8 cellular contexts compared by ENCODE assay signal in genomic region chr20:13325033-13325432, GRCh38.
DNase-seq lines count a peak whose midpoint lies in the region; ATAC-seq, FAIRE-seq and TF ChIP-seq lines count a peak whose summit lies in the region.

No MANE protein-coding gene starts in this region.

- peaks cover 3 to 8% (median 5%) of the 10 kb centered on the region in 3 donors for H3K27me3 Mint-ChIP-seq in CD14-positive monocyte (ENCODE audit: low read depth in 3 of 3)

- H3K4me3 Mint-ChIP-seq in CD14-positive monocyte: no peak overlapping the region

- TF ChIP-seq CTCF in A549 (IDR thresholded peaks at IDR 0.05) (peak; percentile 74), GM13977 (IDR thresholded peaks at IDR 0.05; ENCODE audit: extremely low read depth, insufficient read depth, missing control alignments) (peak; percentile 62), RWPE1 (conservative IDR thresholded peaks at IDR 0.05; ENCODE audit: low read depth) (peak; percentile 44), hepatocyte (IDR thresholded peaks at IDR 0.05; ENCODE audit: poor library complexity) (peak; percentile 45), CD14-positive monocyte (IDR thresholded peaks at IDR 0.05) (no peak)

- H3K27ac ChIP-seq in A549: peak overlapping the region; percentile 28 to 42; a peak in 4 of 6 replicates
- H3K27ac ChIP-seq in RWPE1: no peak overlapping the region
- H3K27ac ChIP-seq in hepatocyte: no peak overlapping the region

- POLR2A ChIA-PET in A549 (lab: Yijun Ruan, JAX) (no interaction called here), RWPE1 (lab: Yijun Ruan, JAX; ENCODE audit: low non-redundant PET) (no interaction called here)

- peaks cover 11% of the 10 kb centered on the region; the same call in 2 of the 3 replicates for H3K9me3 ChIP-seq in A549
- H3K9me3 ChIP-seq in hepatocyte (ENCODE audit: low read depth): no peaks in the 10 kb centered on the region

- no peak overlapping the region for H3K27ac Mint-ChIP-seq in CD14-positive monocyte

- DNase-seq in A549 (ENCODE audit: low read depth in 1 of 2, low spot score in 1 of 2) (peak; percentile 33 to 75), GM13977 (ENCODE audit: low spot score) (no peak), RWPE1 (ENCODE audit: low spot score) (no peak), hepatocyte (ENCODE audit: low spot score) (peak; percentile 39), posterior vena cava (ENCODE audit: low spot score) (no peak), cortex of kidney (lab: John Stamatoyannopoulos, UW) (no peak), CD14-positive monocyte (ENCODE audit: low spot score) (no peak)
- DNase-seq in stimulated activated CD4-positive, alpha-beta T cell treated with anti-CD3 and anti-CD28 coated beads, Interleukin-12 subunit alpha, Interleukin-12 subunit beta, amount 100 ng/mL, for 4 hours: no peak

- H2AFZ ChIP-seq in hepatocyte: no peak overlapping the region

- peak; percentile 91 to 94 for TF ChIP-seq RAD21 in A549 (conservative IDR thresholded peaks at IDR 0.05 in 1 of 2, IDR thresholded peaks at IDR 0.05 in 1 of 2)

- no peaks in the 10 kb centered on the region for H3K36me3 Mint-ChIP-seq in CD14-positive monocyte

- no peaks in the 10 kb centered on the region for H3K4me1 Mint-ChIP-seq in CD14-positive monocyte

- no peaks in the 10 kb centered on the region for H3K79me2 ChIP-seq in hepatocyte

- H3K4me3 ChIP-seq in A549: no peak overlapping the region
- no peak overlapping the region for H3K4me3 ChIP-seq in hepatocyte

- WGBS in A549 (ENCODE audit: missing lambda C conversion rate): 42% methylated on average over 8 of the region's 8 CpGs
- WGBS in hepatocyte (ENCODE audit: low lambda C conversion rate, missing lambda C conversion rate): 34% methylated on average over 8 of the region's 8 CpGs

- H3K9me3 Mint-ChIP-seq in CD14-positive monocyte: peaks cover 0 to 2% (median 0%) of the 10 kb centered on the region in 7 donors

- H3K4me2 ChIP-seq in A549 (no peak overlapping the region), hepatocyte (no peak overlapping the region)

- TF ChIP-seq POLR2A in A549 (IDR thresholded peaks at IDR 0.05; ENCODE audit: low read length): no peak

- H3K9me2 ChIP-seq in hepatocyte (replicated peaks; ENCODE audit: insufficient read depth): no peaks in the 10 kb centered on the region

- in situ Hi-C loops in GM13977 (cut with MboI; ENCODE audit: low pct_unique_long_range_greater_than_20kb, low sequenced_read_pairs, unreplicated experiment): no loop called here

- no peaks in the 10 kb centered on the region for H3K27me3 ChIP-seq in hepatocyte

- H3K4me1 ChIP-seq in A549 (peaks cover 12% of the 10 kb centered on the region), hepatocyte (ENCODE audit: insufficient read depth) (peaks cover 9% of the 10 kb centered on the region)

- intact Hi-C loops in posterior vena cava (cut with DNase I) (no loop called here), CD14-positive monocyte (cut with micrococcal nuclease) (no loop called here)

- TF ChIP-seq EP300 in A549 (IDR thresholded peaks at IDR 0.05): no peak

- no peaks in the 10 kb centered on the region for H4K20me1 ChIP-seq in hepatocyte (ENCODE audit: insufficient read depth, poor library complexity, severe bottlenecking)

- CTCF ChIA-PET in A549 (lab: Yijun Ruan, JAX) (interaction anchor here (0.6 to 6.3 kb wide), 23 partner anchors 9 to 459 kb away, joined by 3 to 98 read pairs (median 3); no protein-coding TSS in a partner anchor), RWPE1 (lab: Yijun Ruan, JAX) (interaction anchor here (0.6 to 1.2 kb wide), 7 partner anchors 10 to 475 kb away, joined by 3 to 6 read pairs (median 3); no protein-coding TSS in a partner anchor)

- peak; percentile 94 to 97 for ATAC-seq in A549

- peak; percentile 97 for FAIRE-seq in A549 (lab: Jason Lieb, UNC)

- no peaks in the 10 kb centered on the region for H3K36me3 ChIP-seq in hepatocyte (replicated peaks; ENCODE audit: insufficient read depth, low read depth)

TF ChIP-seq in A549, 52 proteins besides CTCF, POLR2A, EP300 and RAD21:
- TF ChIP-seq MAZ (IDR thresholded peaks at IDR 0.05; ENCODE audit: borderline replicate concordance, low read depth, low read length) (no peak), MAX (IDR thresholded peaks at IDR 0.05) (peak; percentile 39; the same call in 1 of the 2 replicates), SMC3 (IDR thresholded peaks at IDR 0.05) (peak; percentile 95), REST (IDR thresholded peaks at IDR 0.05) (peak; percentile 42; the same call in 1 of the 2 replicates)

Comparison
In these comparisons a context has a peak if more than half of its experiments do, and no peak if none do; other contexts are left out.
1. DNase-seq: peak in A549 (2 of 2) and hepatocyte (single experiment); none in GM13977 (single experiment), RWPE1 (single experiment), posterior vena cava (single experiment), cortex of kidney (single experiment), stimulated activated CD4-positive, alpha-beta T cell treated with anti-CD3 and anti-CD28 coated beads, Interleukin-12 subunit alpha, Interleukin-12 subunit beta, amount 100 ng/mL, for 4 hours (single experiment) and CD14-positive monocyte (single experiment).
2. H3K27ac ChIP-seq: peak in A549 (2 of 2); none in RWPE1 (single experiment) and hepatocyte (single experiment).